In the genomic region with DNA sequence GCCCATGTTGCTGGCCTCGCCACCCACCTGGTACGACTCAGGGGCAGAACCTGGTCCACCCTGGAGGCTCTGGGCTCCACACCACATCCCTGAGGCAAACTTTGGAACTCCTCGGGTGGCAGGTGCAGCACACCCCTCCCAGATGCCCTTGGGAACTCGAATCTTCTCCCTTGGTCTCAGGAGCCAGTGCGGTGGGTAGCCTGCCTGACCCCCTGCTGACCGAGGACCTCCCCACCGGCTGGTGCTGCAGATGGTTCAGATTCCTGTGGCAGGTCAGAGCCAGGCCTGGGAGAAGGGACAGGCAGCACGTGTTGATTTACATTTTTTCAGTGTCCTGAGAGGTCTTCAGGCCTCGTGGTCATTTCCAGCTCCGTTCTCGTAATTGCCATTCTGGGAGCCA, we compare ENCODE assay signal across 1 cellular context.
TF ChIP-seq lines count a peak whose summit lies in the region.

No MANE protein-coding gene starts in this region.

TF ChIP-seq in HepG2, 621 proteins besides CTCF, POLR2A, EP300 and RAD21:
- TF ChIP-seq ZBTB3 (CRISPR knock-in tag; IDR thresholded peaks at IDR 0.05; ENCODE audit: borderline replicate concordance, low read depth) (no peak), ZNF569 (CRISPR knock-in tag; IDR thresholded peaks at IDR 0.05; ENCODE audit: borderline replicate concordance) (no peak), MIER3 (CRISPR knock-in tag; IDR thresholded peaks at IDR 0.05; ENCODE audit: borderline replicate concordance) (no peak), ZIK1 (CRISPR knock-in tag; IDR thresholded peaks at IDR 0.05; ENCODE audit: borderline replicate concordance, low read depth) (no peak)
- TF ChIP-seq, protein P1, sequence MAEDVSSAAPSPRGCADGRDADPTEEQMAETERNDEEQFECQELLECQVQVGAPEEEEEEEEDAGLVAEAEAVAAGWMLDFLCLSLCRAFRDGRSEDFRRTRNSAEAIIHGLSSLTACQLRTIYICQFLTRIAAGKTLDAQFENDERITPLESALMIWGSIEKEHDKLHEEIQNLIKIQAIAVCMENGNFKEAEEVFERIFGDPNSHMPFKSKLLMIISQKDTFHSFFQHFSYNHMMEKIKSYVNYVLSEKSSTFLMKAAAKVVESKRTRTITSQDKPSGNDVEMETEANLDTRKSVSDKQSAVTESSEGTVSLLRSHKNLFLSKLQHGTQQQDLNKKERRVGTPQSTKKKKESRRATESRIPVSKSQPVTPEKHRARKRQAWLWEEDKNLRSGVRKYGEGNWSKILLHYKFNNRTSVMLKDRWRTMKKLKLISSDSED (CRISPR knock-in tag; IDR thresholded peaks at IDR 0.05) = no peak
